8 cellular contexts compared by ENCODE assay signal in the genomic region with DNA sequence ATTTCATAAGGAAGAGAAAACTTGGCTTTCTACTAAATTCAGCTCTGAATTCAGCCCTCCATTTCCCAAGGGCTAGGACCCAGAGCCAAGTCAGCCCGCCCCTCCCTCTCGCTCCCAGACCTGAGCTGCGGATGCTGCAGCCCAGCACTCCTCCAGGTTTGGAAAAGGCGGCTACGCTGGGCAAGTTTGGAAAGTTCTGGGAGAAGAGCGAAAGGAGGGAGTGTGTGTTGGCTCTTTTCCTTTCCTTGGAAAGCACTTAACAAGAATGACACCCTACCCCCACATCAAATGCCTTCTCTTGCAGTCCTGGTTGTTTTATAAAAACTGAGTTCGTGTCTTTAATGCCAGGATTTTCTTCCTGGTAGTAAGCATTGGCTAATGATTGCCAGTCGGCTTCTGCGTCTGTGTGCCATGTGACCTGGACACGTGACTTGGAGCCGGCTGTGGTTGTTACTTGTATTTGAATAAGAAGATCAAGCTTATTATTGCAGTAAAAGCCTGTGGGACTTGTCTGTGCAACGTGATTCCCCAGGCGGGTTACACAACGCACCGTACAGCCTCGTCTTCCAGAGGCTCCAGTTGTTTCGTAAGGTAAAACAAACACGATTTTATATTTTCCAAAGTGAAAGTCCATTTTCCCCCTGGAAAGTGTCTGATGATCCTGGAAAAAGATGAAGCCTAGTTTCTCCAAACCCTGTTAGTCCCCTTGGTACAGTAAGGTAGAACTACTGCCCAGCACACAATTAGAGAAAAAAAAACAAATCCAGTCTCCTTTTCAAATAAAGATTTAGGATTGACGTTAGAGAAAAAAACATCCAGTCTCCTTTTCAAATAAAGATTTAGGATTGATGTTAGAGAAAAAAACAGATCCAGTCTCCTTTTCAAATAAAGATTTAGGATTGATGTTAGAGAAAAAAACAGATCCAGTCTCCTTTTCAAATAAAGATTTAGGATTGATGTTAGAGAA. TPM values are rescaled to one million over a fixed set of nuclear protein-coding genes. Genes with fewer than 3 reads are reported as not detected.
DNase-seq lines count a peak whose midpoint lies in the region; ATAC-seq and TF ChIP-seq lines count a peak whose summit lies in the region.

No MANE protein-coding gene starts in this region.

- H3K36me3 ChIP-seq in DOHH2 (ENCODE audit: control insufficient read depth, low read length) = no peaks in the 10 kb centered on the region
- no peaks in the 10 kb centered on the region for H3K36me3 ChIP-seq in Loucy (ENCODE audit: insufficient read depth, low read length)
- no peaks in the 10 kb centered on the region for H3K36me3 ChIP-seq in transverse colon

- H3K4me3 ChIP-seq in DOHH2 (ENCODE audit: low read length) (peak overlapping the region; percentile 74), Loucy (ENCODE audit: low read length, poor library complexity, severe bottlenecking) (peak overlapping the region; percentile 81), transverse colon (peak overlapping the region; percentile 41 to 69 (median 62))

- H3K36me3 Mint-ChIP-seq in activated naive CD8-positive, alpha-beta T cell treated with anti-CD3 and anti-CD28 coated beads, Interleukin-2, amount 10 ng/mL, durations not matched to agents 7 days and 5 days = peaks cover 2% of the 10 kb centered on the region

- H3K9ac ChIP-seq in Loucy (ENCODE audit: low read depth, low read length, poor library complexity, severe bottlenecking) = peak overlapping the region; percentile 91

- no peaks in the 10 kb centered on the region for H3K9me2 ChIP-seq in DOHH2 (replicated peaks; ENCODE audit: control insufficient read depth, low read length)
- no peaks in the 10 kb centered on the region for H3K9me2 ChIP-seq in Loucy (replicated peaks; ENCODE audit: low read depth, low read length)

- H3F3A ChIP-seq in DOHH2 (ENCODE audit: control insufficient read depth, insufficient read depth) (0 out of 2 replicates have a peak, but pooled peaks cover 2% of the 10 kb centered on the region), Loucy (ENCODE audit: low read depth) (no peaks in the 10 kb centered on the region)

- peak overlapping the region; percentile 39 for H3K27ac ChIP-seq in DOHH2 (ENCODE audit: low read depth, low read length)
- peak overlapping the region; percentile 94 to 99 (median 96) for H3K27ac ChIP-seq in transverse colon

- H3K9me3 Mint-ChIP-seq in activated naive CD8-positive, alpha-beta T cell treated with anti-CD3 and anti-CD28 coated beads, Interleukin-2, amount 10 ng/mL, durations not matched to agents 7 days and 5 days = no peaks in the 10 kb centered on the region

- H3K27ac Mint-ChIP-seq in activated naive CD8-positive, alpha-beta T cell treated with anti-CD3 and anti-CD28 coated beads, Interleukin-2, amount 10 ng/mL, durations not matched to agents 7 days and 5 days = peak overlapping the region; percentile 99

- H2AFZ ChIP-seq in Loucy (ENCODE audit: low read length) = peak overlapping the region; percentile 90

- in situ Hi-C loops in SK-MEL-5 (cut with HindIII; ENCODE audit: low pct_unique_long_range_greater_than_20kb, low sequenced_read_pairs) = no loop called here
- in situ Hi-C loops in transverse colon (cut with MboI; ENCODE audit: low pct_ligation_motif_present in 1 of 4, low pct_unique_long_range_greater_than_20kb in 1 of 4, low sequenced_read_pairs in 3 of 4) = no loop called here

- TF ChIP-seq CTCF in DOHH2 (IDR thresholded peaks at IDR 0.05; ENCODE audit: low read depth, low read length, poor library complexity, severe bottlenecking) (no peak), Loucy (conservative IDR thresholded peaks at IDR 0.05; ENCODE audit: low read length) (no peak), omental fat pad (IDR thresholded peaks at IDR 0.05) (no peak), transverse colon (IDR thresholded peaks at IDR 0.05) (no peak)

- intact Hi-C loops in head of caudate nucleus (cut with DNase I) (loop anchor here (5.0 kb wide), 1 partner anchor 88 kb away; a partner anchor contains a TSS), transverse colon (cut with DNase I; ENCODE audit: low total_unique reads) (no loop called here)

- no peaks in the 10 kb centered on the region for H3K27me3 Mint-ChIP-seq in activated naive CD8-positive, alpha-beta T cell treated with anti-CD3 and anti-CD28 coated beads, Interleukin-2, amount 10 ng/mL, durations not matched to agents 7 days and 5 days

- H3K9me3 ChIP-seq in DOHH2 (ENCODE audit: control insufficient read depth, insufficient read depth, low read length) = no peaks in the 10 kb centered on the region
- H3K9me3 ChIP-seq in Loucy (ENCODE audit: insufficient read depth, low read depth, low read length) = no peaks in the 10 kb centered on the region
- H3K9me3 ChIP-seq in transverse colon = no peaks in the 10 kb centered on the region

- H3K4me2 ChIP-seq in DOHH2 (ENCODE audit: low read length) = peak overlapping the region; percentile 95
- H3K4me2 ChIP-seq in Loucy (ENCODE audit: low read depth, low read length, poor library complexity, severe bottlenecking) = peak overlapping the region; percentile 95

- no peaks in the 10 kb centered on the region for H3K27me3 ChIP-seq in DOHH2 (ENCODE audit: control insufficient read depth, low read length)
- H3K27me3 ChIP-seq in Loucy (ENCODE audit: insufficient read depth, low read length, poor library complexity, severe bottlenecking) = no peaks in the 10 kb centered on the region
- H3K27me3 ChIP-seq in transverse colon = no peaks in the 10 kb centered on the region

- H4K20me1 ChIP-seq in DOHH2 (ENCODE audit: control insufficient read depth, insufficient read depth, low read depth, low read length) (no peaks in the 10 kb centered on the region), Loucy (ENCODE audit: insufficient read depth, low read length, poor library complexity, severe bottlenecking) (no peaks in the 10 kb centered on the region)

- POLR2A ChIA-PET in activated naive CD8-positive, alpha-beta T cell treated with anti-CD3 and anti-CD28 coated beads, Interleukin-2, amount 10 ng/mL, durations not matched to agents 7 days and 5 days (lab: Charles Lee) = interaction anchor here (1.0 to 5.6 kb wide), 17 partner anchors 10 to 223 kb away, joined by 3 to 39 read pairs (median 4); a partner anchor contains a TSS

- DNase-seq in H4 (ENCODE audit: low spot score) (peak; percentile 83), SK-MEL-5 (ENCODE audit: low read depth, low spot score) (peak; percentile 92), head of caudate nucleus (peak; percentile 89 to 99 (median 95)), omental fat pad (ENCODE audit: low spot score) (peak; percentile 93), transverse colon (peak; percentile 96)
- DNase-seq in activated naive CD8-positive, alpha-beta T cell treated with anti-CD3 and anti-CD28 coated beads, Interleukin-2, amount 10 ng/mL, durations not matched to agents 7 days and 5 days = peak; percentile 58

- TF ChIP-seq POLR2A in transverse colon (IDR thresholded peaks at IDR 0.05) = peak; percentile 83

- peak; percentile 68 for ATAC-seq in activated naive CD8-positive, alpha-beta T cell treated with anti-CD3 and anti-CD28 coated beads, Interleukin-2, amount 10 ng/mL, durations not matched to agents 7 days and 5 days (ENCODE audit: low read depth)
- peak; percentile 80 for ATAC-seq in omental fat pad (ENCODE audit: low FRiP score)

- peak; percentile 8 for TF ChIP-seq EP300 in transverse colon (IDR thresholded peaks at IDR 0.05; ENCODE audit: low read depth)

- H3K79me2 ChIP-seq in DOHH2 (ENCODE audit: control insufficient read depth, low read length) (no peaks in the 10 kb centered on the region), Loucy (ENCODE audit: insufficient read depth, low read length) (no peaks in the 10 kb centered on the region)

- H3K4me1 ChIP-seq in DOHH2 (ENCODE audit: control insufficient read depth, low read length) (peaks cover 23% of the 10 kb centered on the region), Loucy (ENCODE audit: insufficient read depth, low read length, poor library complexity, severe bottlenecking) (peaks cover 19% of the 10 kb centered on the region), transverse colon (peaks cover 4 to 23% (median 11%) of the 10 kb centered on the region in 4 donors)

- H3K4me3 Mint-ChIP-seq in activated naive CD8-positive, alpha-beta T cell treated with anti-CD3 and anti-CD28 coated beads, Interleukin-2, amount 10 ng/mL, durations not matched to agents 7 days and 5 days = peak overlapping the region; percentile 88

- 4 to 7% methylated on average over 3 to 19 of the region's 19 CpGs for WGBS in transverse colon (ENCODE audit: low coverage in 1 of 2), 2 donors

- H3K4me1 Mint-ChIP-seq in activated naive CD8-positive, alpha-beta T cell treated with anti-CD3 and anti-CD28 coated beads, Interleukin-2, amount 10 ng/mL, durations not matched to agents 7 days and 5 days = peaks cover 29% of the 10 kb centered on the region

RNA-seq across cellular contexts. Expression of a gene that starts 26.8 kb away (rescaled TPM):
- total RNA-seq in H4 (2014; rRNA removed; shearing (Covaris generic)) = not detected in 2 replicates
- total RNA-seq in SK-MEL-5 (2014; rRNA removed; shearing (Covaris generic)) = not detected in 2 replicates
- polyA plus RNA-seq in SK-MEL-5 (2015; cell fraction: cytosol; rRNA removed) = not detected in 2 replicates
- not detected in 2 replicates for polyA plus RNA-seq in SK-MEL-5 (2015; cell fraction: nucleus; rRNA removed)
- not detected for total RNA-seq in activated naive CD8-positive, alpha-beta T cell treated with anti-CD3 and anti-CD28 coated beads, Interleukin-2, amount 10 ng/mL, durations not matched to agents 7 days and 5 days
- total RNA-seq in omental fat pad (1 to 10 TPM in 1 of 4 donors, not detected in 3; 1.6 TPM), transverse colon (not detected)

Comparison
In these comparisons a context has a peak if more than half of its experiments do, and no peak if none do; other contexts are left out.
1. Peak in every context shown above with its lines: DNase-seq, ATAC-seq, H3K4me3 ChIP-seq and H3K27ac ChIP-seq.